23 cellular contexts compared by ENCODE assay signal in the genomic region with DNA sequence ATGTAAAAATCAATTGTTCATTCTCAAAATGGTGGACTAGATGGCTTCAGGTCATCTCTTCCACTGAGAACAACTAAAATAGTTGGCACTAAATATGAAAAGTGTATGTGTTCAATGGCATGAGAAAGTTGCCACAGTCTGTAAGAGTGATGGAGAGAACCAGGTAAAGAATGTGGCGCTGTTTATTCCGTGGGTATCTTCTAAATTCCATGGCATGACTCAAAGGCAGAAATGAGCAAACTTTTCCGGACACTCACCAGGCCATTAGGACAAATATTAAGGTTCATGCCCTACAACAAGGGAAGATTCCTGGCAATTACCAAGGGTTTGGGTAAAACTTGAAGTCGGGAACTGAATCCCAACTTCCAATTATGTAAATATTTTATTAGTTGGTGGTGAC.
"Had no signal": no experiment of that assay in that cellular context is flagged by ENCODE, and none has a peak within 500 bp of the region (broad histone marks: within the 10 kb centered on the region; RNA-seq: fewer than 3 reads in every experiment).

No MANE protein-coding gene starts in this region.

- H3K4me3 Mint-ChIP-seq: activated B cell treated with CpG ODN at 0.5 μM for 24 hours; activated CD4-positive, alpha-beta memory T cell treated with anti-CD3 and anti-CD28 coated beads, Interleukin-2, amount 10 ng/mL, durations not matched to agents 7 days and 5 days; activated naive CD4-positive, alpha-beta T cell treated with anti-CD3 and anti-CD28 coated beads, Interleukin-2, amount 10 ng/mL, durations not matched to agents 7 days and 5 days; activated naive CD8-positive, alpha-beta T cell treated with anti-CD3 and anti-CD28 coated beads for 36 hours; T-helper 17 cell had no signal

- H3K27me3 Mint-ChIP-seq: activated B cell treated with CpG ODN at 0.5 μM for 24 hours; activated CD4-positive, alpha-beta memory T cell treated with anti-CD3 and anti-CD28 coated beads, Interleukin-2, amount 10 ng/mL, durations not matched to agents 7 days and 5 days; activated naive CD4-positive, alpha-beta T cell treated with anti-CD3 and anti-CD28 coated beads, Interleukin-2, amount 10 ng/mL, durations not matched to agents 7 days and 5 days; activated naive CD8-positive, alpha-beta T cell treated with anti-CD3 and anti-CD28 coated beads for 36 hours; T-helper 17 cell had no signal

- H3K4me1 ChIP-seq: body of pancreas had no signal

- DNase-seq: activated B cell treated with CpG ODN at 0.5 μM for 24 hours; activated CD4-positive, alpha-beta memory T cell treated with anti-CD3 and anti-CD28 coated beads, Interleukin-2, amount 10 ng/mL, durations not matched to agents 7 days and 5 days; activated CD4-positive, alpha-beta T cell treated with anti-CD3 and anti-CD28 coated beads for 1 hour; activated CD4-positive, alpha-beta T cell treated with anti-CD3 and anti-CD28 coated beads, Interleukin-2, amount 50 U/mL, for 1 hour; activated gamma-delta T cell treated with Interleukin-2 at 50 U/mL for 16 hours; activated naive CD4-positive, alpha-beta T cell treated with anti-CD3 and anti-CD28 coated beads, Interleukin-2, amount 10 ng/mL, durations not matched to agents 7 days and 5 days; activated naive CD8-positive, alpha-beta T cell treated with anti-CD3 and anti-CD28 coated beads for 36 hours; activated T-cell treated with anti-CD3 and anti-CD28 coated beads for 4 hours; activated T-cell treated with anti-CD3 and anti-CD28 coated beads, Interleukin-2, amount 50 U/mL, for 48 hours; anterior cingulate cortex; body of pancreas; MM.1S; NCI-H1105; NCI-H1436; NCI-H1694 treated with DMSO at 0.1 percent for 48 hours; NCI-H2029 treated with DMSO at 0.1 percent for 48 hours; NCI-H446; NCI-H524; SHP77 treated with DMSO at 0.1 percent for 48 hours; T-helper 17 cell; T-helper 9 cell had no signal

- H3K36me3 ChIP-seq: cardiac muscle cell had no signal

- H3K36me3 Mint-ChIP-seq: activated naive CD4-positive, alpha-beta T cell treated with anti-CD3 and anti-CD28 coated beads, Interleukin-2, amount 10 ng/mL, durations not matched to agents 7 days and 5 days; activated naive CD8-positive, alpha-beta T cell treated with anti-CD3 and anti-CD28 coated beads for 36 hours had no signal

- H3K4me1 Mint-ChIP-seq: activated B cell treated with CpG ODN at 0.5 μM for 24 hours; activated CD4-positive, alpha-beta memory T cell treated with anti-CD3 and anti-CD28 coated beads, Interleukin-2, amount 10 ng/mL, durations not matched to agents 7 days and 5 days; activated naive CD4-positive, alpha-beta T cell treated with anti-CD3 and anti-CD28 coated beads, Interleukin-2, amount 10 ng/mL, durations not matched to agents 7 days and 5 days; activated naive CD8-positive, alpha-beta T cell treated with anti-CD3 and anti-CD28 coated beads for 36 hours; T-helper 17 cell had no signal

- H3K4me3 ChIP-seq: body of pancreas, cardiac muscle cell had no signal

- H3K27me3 ChIP-seq: body of pancreas, cardiac muscle cell had no signal

- H3K27ac Mint-ChIP-seq: activated B cell treated with CpG ODN at 0.5 μM for 24 hours; activated CD4-positive, alpha-beta memory T cell treated with anti-CD3 and anti-CD28 coated beads, Interleukin-2, amount 10 ng/mL, durations not matched to agents 7 days and 5 days; activated naive CD4-positive, alpha-beta T cell treated with anti-CD3 and anti-CD28 coated beads, Interleukin-2, amount 10 ng/mL, durations not matched to agents 7 days and 5 days; activated naive CD8-positive, alpha-beta T cell treated with anti-CD3 and anti-CD28 coated beads for 36 hours; activated T-helper 2 cell treated with anti-CD3 and anti-CD28 coated beads, Interferon-gamma antibody, Interleukin-2, Interleukin-4, amounts not matched to agents 10 μg/mL and 5 μg/mL and 100 μg/mL, durations not matched to agents 14 hours and 24 hours and 36 hours; T-helper 17 cell had no signal

- H3K27ac ChIP-seq: body of pancreas, cardiac muscle cell had no signal

- ATAC-seq: body of pancreas, T-helper 17 cell had no signal

- H3K9me3 ChIP-seq: body of pancreas had no signal
